17 cellular contexts compared by ENCODE assay signal in genomic region chr1:180020017-180020416, GRCh38.
A peak's percentile ranks its signal among the peaks of the same experiment; 100 is the strongest.
DNase-seq lines count a peak whose midpoint lies in the region; ATAC-seq and TF ChIP-seq lines count a peak whose summit lies in the region.
"Had no signal": no experiment of that assay in that cellular context is flagged by ENCODE, and none has a peak within 500 bp of the region (broad histone marks: within the 10 kb centered on the region; RNA-seq: fewer than 3 reads in every experiment).

No MANE protein-coding gene starts in this region.

- no peak overlapping the region for H4K91ac ChIP-seq in IMR-90 (ENCODE audit: insufficient read depth, low read depth, low read length)

- H3K9me1 ChIP-seq in IMR-90 (ENCODE audit: insufficient read depth, low read length): no peaks in the 10 kb centered on the region

- H3K36me3 ChIP-seq in IMR-90 (ENCODE audit: control insufficient read depth, insufficient read depth, low read length) (peaks cover 25% of the 10 kb centered on the region), Caco-2 (ENCODE audit: control insufficient read depth, insufficient read depth, low read length) (peaks cover 4% of the 10 kb centered on the region), ovary (no peaks in the 10 kb centered on the region)

- no peak overlapping the region for H2BK5ac ChIP-seq in IMR-90 (ENCODE audit: low read depth, low read length, poor library complexity, severe bottlenecking)

- H3K18ac ChIP-seq in IMR-90 (ENCODE audit: low read depth, low read length): no peak overlapping the region

- H4K5ac ChIP-seq in IMR-90 (ENCODE audit: low read depth, low read length): no peak overlapping the region

- no peak overlapping the region for H3K23ac ChIP-seq in IMR-90 (ENCODE audit: low read depth, low read length)

- H3K36me3 Mint-ChIP-seq in natural killer cell: peaks cover 40% of the 10 kb centered on the region
- peaks cover 32% of the 10 kb centered on the region for H3K36me3 Mint-ChIP-seq in natural killer cell treated with Interleukin-12 subunit alpha and Interleukin-12 subunit beta and Interleukin-15 and Interleukin-18, amount 100 ng/mL, for 72 hours
- peaks cover 38 to 53% of the 10 kb centered on the region in 2 donors for H3K36me3 Mint-ChIP-seq in stimulated activated naive B cell treated with anti-CD40 and anti-IgM and Interleukin-4, amounts not matched to agents 10 μg/mL and 1 μg/mL and 100 μg/mL, for 72 hours
- peaks cover 55% of the 10 kb centered on the region for H3K36me3 Mint-ChIP-seq in Caco-2 (ENCODE audit: insufficient read depth, unreplicated experiment)
- peaks cover 7 to 9% of the 10 kb centered on the region in 2 donors for H3K36me3 Mint-ChIP-seq in activated naive CD4-positive, alpha-beta T cell treated with anti-CD3 and anti-CD28 coated beads, Interleukin-2, amount 50 U/mL, for 72 hours

- H3K4me2 ChIP-seq in IMR-90 (ENCODE audit: low read depth, low read length): no peak overlapping the region

- BruUV-seq in IMR-90 (replicated peaks; lab: Mats Ljungman, UMichigan): TSS peak; percentile 96
- no TSS peak for BruUV-seq in Caco-2 (replicated peaks; lab: Mats Ljungman, UMichigan)

- H4K8ac ChIP-seq in IMR-90 (ENCODE audit: low read depth in 2 of 2, low read length in 2 of 2): no peak overlapping the region

- no peaks in the 10 kb centered on the region for H3K9me3 ChIP-seq in IMR-90 (ENCODE audit: control insufficient read depth, insufficient read depth, low read length)
- H3K9me3 ChIP-seq in Caco-2: no peaks in the 10 kb centered on the region
- H3K9me3 ChIP-seq in ovary: no peaks in the 10 kb centered on the region

- no peak overlapping the region for H3K56ac ChIP-seq in IMR-90 (ENCODE audit: extremely low read depth, insufficient read depth, low read length)

- no peak overlapping the region for H3K4me3 Mint-ChIP-seq in natural killer cell
- no peak overlapping the region for H3K4me3 Mint-ChIP-seq in natural killer cell treated with Interleukin-12 subunit alpha and Interleukin-12 subunit beta and Interleukin-15 and Interleukin-18, amount 100 ng/mL, for 72 hours
- H3K4me3 Mint-ChIP-seq in stimulated activated naive B cell treated with anti-CD40 and anti-IgM and Interleukin-4, amounts not matched to agents 10 μg/mL and 1 μg/mL and 100 μg/mL, for 72 hours: no peak overlapping the region
- H3K4me3 Mint-ChIP-seq in Caco-2 (ENCODE audit: unreplicated experiment): no peak overlapping the region
- H3K4me3 Mint-ChIP-seq: CD14-positive monocyte; CD8-positive, alpha-beta memory T cell; HFFc6 had no signal

- H3K27ac ChIP-seq in IMR-90 (ENCODE audit: insufficient read depth, low read length): no peak overlapping the region
- no peak overlapping the region for H3K27ac ChIP-seq in ovary
- H3K27ac ChIP-seq: 22Rv1, HL-60 had no signal

- no peak overlapping the region for H2BK15ac ChIP-seq in IMR-90 (ENCODE audit: low read depth, low read length)

- peaks cover 7 to 10% of the 10 kb centered on the region in 2 donors for H3K4me1 Mint-ChIP-seq in natural killer cell
- no peaks in the 10 kb centered on the region for H3K4me1 Mint-ChIP-seq in natural killer cell treated with Interleukin-12 subunit alpha and Interleukin-12 subunit beta and Interleukin-15 and Interleukin-18, amount 100 ng/mL, for 72 hours (ENCODE audit: low read depth in 2 of 2)
- H3K4me1 Mint-ChIP-seq in stimulated activated naive B cell treated with anti-CD40 and anti-IgM and Interleukin-4, amounts not matched to agents 10 μg/mL and 1 μg/mL and 100 μg/mL, for 72 hours: peaks cover 0 to 3% of the 10 kb centered on the region in 2 donors
- no peaks in the 10 kb centered on the region for H3K4me1 Mint-ChIP-seq in Caco-2 (ENCODE audit: low read depth, unreplicated experiment)
- H3K4me1 Mint-ChIP-seq: CD14-positive monocyte had no signal

- DNase-seq in natural killer cell (no peak), IMR-90 (no peak), myocyte (ENCODE audit: low read depth) (peak; percentile 44), Caco-2 (no peak), ovary (no peak)
- no peak for DNase-seq in natural killer cell treated with Interleukin-12 subunit alpha and Interleukin-12 subunit beta and Interleukin-15 and Interleukin-18, amount 100 ng/mL, for 72 hours (ENCODE audit: low spot score)
- no peak for DNase-seq in stimulated activated naive B cell treated with anti-CD40 and anti-IgM and Interleukin-4, amounts not matched to agents 10 μg/mL and 1 μg/mL and 100 μg/mL, for 72 hours
- no peak for DNase-seq in activated naive CD4-positive, alpha-beta T cell treated with anti-CD3 and anti-CD28 coated beads, Interleukin-2, amount 50 U/mL, for 72 hours (ENCODE audit: low spot score in 2 of 2)
- DNase-seq: CD8-positive, alpha-beta memory T cell; DMS153; DMS79 treated with DMSO at 0.1 percent for 48 hours; EL; HCEC 1CT; HFFc6 had no signal

- H3K27ac Mint-ChIP-seq in natural killer cell (peak overlapping the region; percentile 45 to 69), Caco-2 (ENCODE audit: unreplicated experiment) (no peak overlapping the region)
- no peak overlapping the region for H3K27ac Mint-ChIP-seq in natural killer cell treated with Interleukin-12 subunit alpha and Interleukin-12 subunit beta and Interleukin-15 and Interleukin-18, amount 100 ng/mL, for 72 hours
- peak overlapping the region; percentile 62 for H3K27ac Mint-ChIP-seq in stimulated activated naive B cell treated with anti-CD40 and anti-IgM and Interleukin-4, amounts not matched to agents 10 μg/mL and 1 μg/mL and 100 μg/mL, for 72 hours
- no peak overlapping the region for H3K27ac Mint-ChIP-seq in activated naive CD4-positive, alpha-beta T cell treated with anti-CD3 and anti-CD28 coated beads, Interleukin-2, amount 50 U/mL, for 72 hours
- H3K27ac Mint-ChIP-seq: HFFc6 had no signal

- intact Hi-C loops in natural killer cell (cut with micrococcal nuclease) (loop anchor here (10.0 kb wide), 1 partner anchor 155 kb away; no protein-coding TSS in a partner anchor), IMR-90 (cut with micrococcal nuclease) (no loop called here), Caco-2 (cut with micrococcal nuclease; ENCODE audit: unreplicated experiment) (loop anchor here (10.0 kb wide), 1 partner anchor 155 kb away; no protein-coding TSS in a partner anchor), ovary (cut with DNase I) (no loop called here)

- TF ChIP-seq CTCF in natural killer cell (IDR thresholded peaks at IDR 0.05) (no peak), IMR-90 (conservative IDR thresholded peaks at IDR 0.05; ENCODE audit: low read depth, low read length) (no peak), Caco-2 (IDR thresholded peaks at IDR 0.05; ENCODE audit: insufficient read depth in 1 of 2, low read depth in 1 of 2, low read length in 1 of 2, severe bottlenecking in 1 of 2, unreplicated experiment in 1 of 2) (no peak), ovary (IDR thresholded peaks at IDR 0.05) (no peak)

- H3K4ac ChIP-seq in IMR-90 (ENCODE audit: low read depth, low read length): no peak overlapping the region

- ATAC-seq in natural killer cell: no peak
- ATAC-seq in natural killer cell treated with Interleukin-12 subunit alpha and Interleukin-12 subunit beta and Interleukin-15 and Interleukin-18, amount 100 ng/mL, for 72 hours: no peak
- ATAC-seq in IMR-90 (ENCODE audit: low read depth): no peak
- ATAC-seq in stimulated activated naive B cell treated with anti-CD40 and anti-IgM and Interleukin-4, amounts not matched to agents 10 μg/mL and 1 μg/mL and 100 μg/mL, for 72 hours (replicated peaks): no peak
- no peak for ATAC-seq in activated naive CD4-positive, alpha-beta T cell treated with anti-CD3 and anti-CD28 coated beads, Interleukin-2, amount 50 U/mL, for 72 hours

- H3K27me3 ChIP-seq in IMR-90 (ENCODE audit: control insufficient read depth, insufficient read depth, low read length) (no peaks in the 10 kb centered on the region), Caco-2 (replicated peaks; ENCODE audit: control insufficient read depth, insufficient read depth, low read length) (no peaks in the 10 kb centered on the region), ovary (no peaks in the 10 kb centered on the region)

- H3K9me3 Mint-ChIP-seq in natural killer cell (no peaks in the 10 kb centered on the region), Caco-2 (ENCODE audit: unreplicated experiment) (no peaks in the 10 kb centered on the region)
- no peaks in the 10 kb centered on the region for H3K9me3 Mint-ChIP-seq in natural killer cell treated with Interleukin-12 subunit alpha and Interleukin-12 subunit beta and Interleukin-15 and Interleukin-18, amount 100 ng/mL, for 72 hours
- no peaks in the 10 kb centered on the region for H3K9me3 Mint-ChIP-seq in stimulated activated naive B cell treated with anti-CD40 and anti-IgM and Interleukin-4, amounts not matched to agents 10 μg/mL and 1 μg/mL and 100 μg/mL, for 72 hours
- no peaks in the 10 kb centered on the region for H3K9me3 Mint-ChIP-seq in activated naive CD4-positive, alpha-beta T cell treated with anti-CD3 and anti-CD28 coated beads, Interleukin-2, amount 50 U/mL, for 72 hours
- H3K9me3 Mint-ChIP-seq: CD8-positive, alpha-beta memory T cell; HFFc6 had no signal

- H3K4me1 ChIP-seq in IMR-90 (ENCODE audit: control insufficient read depth, insufficient read depth, low read length) (no peaks in the 10 kb centered on the region), Caco-2 (no peaks in the 10 kb centered on the region), ovary (ENCODE audit: insufficient read depth) (no peaks in the 10 kb centered on the region)

- no peak for TF ChIP-seq RAD21 in IMR-90 (IDR thresholded peaks at IDR 0.05; ENCODE audit: low read length)

- WGBS in IMR-90 (ENCODE audit: extremely low coverage in 2 of 2, insufficient read length in 1 of 2), 2 experiments: no CpG with 5 or more reads among the region's 1 CpG
- WGBS in ovary, 3 donors: 43 to 87% (median 50%) methylated on average over 1 of the region's 1 CpG

- no peak overlapping the region for H2AK5ac ChIP-seq in IMR-90 (ENCODE audit: low read depth, low read length)

- H3K4me3 ChIP-seq in IMR-90 (ENCODE audit: insufficient read depth, low read depth, low read length): no peak overlapping the region
- no peak overlapping the region for H3K4me3 ChIP-seq in Caco-2 (ENCODE audit: low read depth, low read length)
- H3K4me3 ChIP-seq in ovary: no peak overlapping the region

- H3K27me3 Mint-ChIP-seq in natural killer cell (ENCODE audit: low read depth in 2 of 2) (no peaks in the 10 kb centered on the region), Caco-2 (ENCODE audit: insufficient read depth, unreplicated experiment) (no peaks in the 10 kb centered on the region)
- H3K27me3 Mint-ChIP-seq in natural killer cell treated with Interleukin-12 subunit alpha and Interleukin-12 subunit beta and Interleukin-15 and Interleukin-18, amount 100 ng/mL, for 72 hours: no peaks in the 10 kb centered on the region
- no peaks in the 10 kb centered on the region for H3K27me3 Mint-ChIP-seq in stimulated activated naive B cell treated with anti-CD40 and anti-IgM and Interleukin-4, amounts not matched to agents 10 μg/mL and 1 μg/mL and 100 μg/mL, for 72 hours
- H3K27me3 Mint-ChIP-seq: CD8-positive, alpha-beta memory T cell had no signal

- no peak overlapping the region for H2AFZ ChIP-seq in IMR-90 (replicated peaks; ENCODE audit: low read length, poor library complexity)

- H2BK120ac ChIP-seq in IMR-90 (ENCODE audit: low read depth, low read length): no peak overlapping the region

- no peak overlapping the region for H2BK20ac ChIP-seq in IMR-90 (ENCODE audit: low read depth, low read length)

- in situ Hi-C loops in IMR-90 (cut with MboI; ENCODE audit: low sequenced_read_pairs): no loop called here

- TF ChIP-seq POLR2A in IMR-90 (IDR thresholded peaks at IDR 0.05; ENCODE audit: low read depth, low read length) (no peak), ovary (IDR thresholded peaks at IDR 0.05) (no peak)

- POLR2A ChIA-PET in IMR-90 (lab: Charles Lee; ENCODE audit: unreplicated experiment) (no interaction called here), Caco-2 (lab: Charles Lee) (no interaction called here)

- dilution Hi-C loops in IMR-90 (cut with HindIII; ENCODE audit: low sequenced_read_pairs, unreplicated experiment): no loop called here

- no peaks in the 10 kb centered on the region for H4K20me1 ChIP-seq in IMR-90 (ENCODE audit: insufficient read depth, low read length)

- no peak overlapping the region for H3K14ac ChIP-seq in IMR-90 (replicated peaks; ENCODE audit: low read depth, low read length)

- CTCF ChIA-PET in IMR-90 (lab: Yijun Ruan, JAX) (no interaction called here), Caco-2 (lab: Charles Lee) (no interaction called here)

- no peak overlapping the region for H2AK9ac ChIP-seq in IMR-90 (replicated peaks; ENCODE audit: low read depth, low read length, poor library complexity)

- no peak for TF ChIP-seq EP300 in ovary (IDR thresholded peaks at IDR 0.05)

- H3K79me1 ChIP-seq in IMR-90 (ENCODE audit: low read depth in 1 of 2, low read length in 2 of 2): peaks cover 0 to 7% of the 10 kb centered on the region in 2 experiments; a peak in 2 of 4 replicates

- no peak overlapping the region for H3K9ac ChIP-seq in IMR-90 (ENCODE audit: low read depth, low read length)

Comparison
In these comparisons a context has a peak if more than half of its experiments do, and no peak if none do; other contexts are left out.
1. H3K27ac Mint-ChIP-seq: peak in natural killer cell (2 of 2) and stimulated activated naive B cell treated with anti-CD40 and anti-IgM and Interleukin-4, amounts not matched to agents 10 μg/mL and 1 μg/mL and 100 μg/mL, for 72 hours (single experiment); none in natural killer cell treated with Interleukin-12 subunit alpha and Interleukin-12 subunit beta and Interleukin-15 and Interleukin-18, amount 100 ng/mL, for 72 hours (0 of 2), Caco-2 (single experiment) and activated naive CD4-positive, alpha-beta T cell treated with anti-CD3 and anti-CD28 coated beads, Interleukin-2, amount 50 U/mL, for 72 hours (0 of 2).
2. intact Hi-C loops: an anchor here in natural killer cell (10.0 kb wide) and Caco-2 (10.0 kb wide); none called in IMR-90 and ovary.